ENCODE assay signal across 1 cellular context in genomic region chr18:34821669-34822210, GRCh38.
TF ChIP-seq lines count a peak whose summit lies in the region.

No MANE protein-coding gene starts in this region.

TF ChIP-seq in IMR-90, 13 proteins besides CTCF, POLR2A, EP300 and RAD21:
- TF ChIP-seq SMC3 (IDR thresholded peaks at IDR 0.05; ENCODE audit: low read depth, low read length) (no peak), RCOR1 (IDR thresholded peaks at IDR 0.05; ENCODE audit: insufficient replicate concordance, low read length) (no peak), USF2 (IDR thresholded peaks at IDR 0.05; ENCODE audit: low read depth, low read length) (no peak), NFE2L2 (IDR thresholded peaks at IDR 0.05; ENCODE audit: low read depth, low read length) (no peak), RFX5 (IDR thresholded peaks at IDR 0.05; ENCODE audit: low read depth, low read length) (no peak), MAFK (IDR thresholded peaks at IDR 0.05; ENCODE audit: low read depth, low read length) (no peak), CEBPB (IDR thresholded peaks at IDR 0.05; ENCODE audit: low read depth, low read length) (no peak), MAZ (IDR thresholded peaks at IDR 0.05; ENCODE audit: borderline replicate concordance, low read depth, low read length) (no peak), BHLHE40 (IDR thresholded peaks at IDR 0.05; ENCODE audit: low read depth, low read length) (no peak), ELK1 (IDR thresholded peaks at IDR 0.05; ENCODE audit: borderline replicate concordance, low read depth, low read length) (no peak), CHD1 (IDR thresholded peaks at IDR 0.05; ENCODE audit: low read depth, low read length) (no peak), MXI1 (IDR thresholded peaks at IDR 0.05; ENCODE audit: borderline replicate concordance, low read depth, low read length) (no peak), FOS (IDR thresholded peaks at IDR 0.05; ENCODE audit: low read depth, low read length) (no peak)
